ENCODE assay signal across 1 cellular context in the genomic region with DNA sequence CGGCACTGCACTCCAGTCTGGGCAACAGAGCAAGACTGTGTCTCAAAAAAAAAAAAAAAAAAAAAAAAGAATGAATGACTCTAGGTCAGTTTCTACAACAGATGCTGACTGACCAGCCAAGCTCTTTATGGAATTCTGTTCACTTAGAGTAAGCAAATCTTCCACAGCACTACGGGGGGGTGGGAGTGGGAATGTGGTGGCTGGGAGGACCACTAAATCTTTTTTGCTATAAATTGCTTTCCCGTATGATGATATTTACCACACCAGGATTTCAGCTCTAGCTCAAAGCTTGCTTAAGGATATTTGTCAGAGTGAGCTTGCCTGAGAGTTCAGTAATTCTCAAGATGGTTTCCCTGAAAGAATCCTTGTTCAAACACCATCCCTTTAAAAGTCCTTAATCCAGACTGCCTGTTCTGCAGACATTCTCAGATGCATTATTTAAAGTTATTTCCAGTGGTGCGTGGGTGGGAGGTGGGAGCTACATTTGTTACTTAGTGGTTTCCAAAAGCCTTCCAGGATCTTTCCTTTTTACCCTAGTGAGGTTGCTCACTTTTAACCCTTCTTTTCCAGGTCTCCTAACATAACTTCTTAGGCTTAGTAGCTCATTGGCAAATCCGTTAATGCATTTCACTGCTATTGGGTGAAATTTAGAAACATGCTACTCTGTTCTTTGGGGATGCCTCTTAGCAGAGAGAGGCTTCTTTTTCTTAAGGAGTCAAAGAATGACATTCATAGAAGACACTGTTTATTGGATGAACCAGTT.
TF ChIP-seq lines count a peak whose summit lies in the region.

No MANE protein-coding gene starts in this region.

TF ChIP-seq in K562, 482 proteins besides CTCF, POLR2A, EP300 and RAD21 (continued from another document):
- TF ChIP-seq ZNF318 (IDR thresholded peaks at IDR 0.05; ENCODE audit: borderline replicate concordance in 1 of 2, low read depth in 1 of 2) (no peak), MCM2 (IDR thresholded peaks at IDR 0.05; ENCODE audit: low read depth) (no peak)
